Comparison of ENCODE assay signal across 1 cellular context in genomic region chr16:29962344-29962994, GRCh38.
TF ChIP-seq lines count a peak whose summit lies in the region.

No MANE protein-coding gene starts in this region.

TF ChIP-seq in K562, 482 proteins besides CTCF, POLR2A, EP300 and RAD21:
- no peak for TF ChIP-seq ZKSCAN8 (CRISPR knock-in tag; IDR thresholded peaks at IDR 0.05)
- peak; percentile 64; the same call in 1 of the 2 replicates for TF ChIP-seq TCF15 (CRISPR knock-in tag; IDR thresholded peaks at IDR 0.05)
- TF ChIP-seq EHMT2 (IDR thresholded peaks at IDR 0.05) = no peak
- no peak for TF ChIP-seq ZNF778 (CRISPR knock-in tag; IDR thresholded peaks at IDR 0.05)
- TF ChIP-seq OTX1 (CRISPR knock-in tag; IDR thresholded peaks at IDR 0.05) = 0 out of 2 replicates have a peak, but pooled peaks have one; percentile 39
- no peak for TF ChIP-seq FOSL1 (tag; conservative IDR thresholded peaks at IDR 0.05)
- peak; percentile 69; the same call in 1 of the 2 replicates for TF ChIP-seq PHB (CRISPR knock-in tag; IDR thresholded peaks at IDR 0.05)
- TF ChIP-seq ZFP36 (IDR thresholded peaks at IDR 0.05; ENCODE audit: low read depth, low read length, partially characterized antibody) = peak; percentile 24
- TF ChIP-seq TBP (optimal IDR thresholded peaks at IDR 0.05; ENCODE audit: low read depth, low read length) = peak; percentile 8
- peak; percentile 17 for TF ChIP-seq SAP30 (IDR thresholded peaks at IDR 0.05; ENCODE audit: borderline replicate concordance, insufficient read depth, low read depth, low read length, poor library complexity, severe bottlenecking)
- 0 out of 2 replicates have a peak, but pooled peaks have one; percentile 2 for TF ChIP-seq SPI1 (IDR thresholded peaks at IDR 0.05; ENCODE audit: borderline replicate concordance, low read depth, low read length)
- TF ChIP-seq SMAD1 (IDR thresholded peaks at IDR 0.05; ENCODE audit: low read depth, low read length, partially characterized antibody) = no peak
- TF ChIP-seq STAT6 (CRISPR knock-in tag; IDR thresholded peaks at IDR 0.05) = no peak
- peak; percentile 62; the same call in 1 of the 2 replicates for TF ChIP-seq ARID4B (CRISPR knock-in tag; IDR thresholded peaks at IDR 0.05)
- TF ChIP-seq HNRNPUL1 (IDR thresholded peaks at IDR 0.05; ENCODE audit: low read length) = no peak
- peak; percentile 8; the same call in 1 of the 2 replicates for TF ChIP-seq ZFX (CRISPR knock-in tag; IDR thresholded peaks at IDR 0.05)
- TF ChIP-seq MBD2 (IDR thresholded peaks at IDR 0.05; ENCODE audit: borderline replicate concordance, low read depth) = 0 out of 2 replicates have a peak, but pooled peaks have one; percentile 12
- no peak for TF ChIP-seq HOMEZ (CRISPR knock-in tag; IDR thresholded peaks at IDR 0.05)
- TF ChIP-seq FOXA3 (CRISPR knock-in tag; conservative IDR thresholded peaks at IDR 0.05 in 1 of 2, IDR thresholded peaks at IDR 0.05 in 1 of 2) = no peak
- TF ChIP-seq ZNF449 (CRISPR knock-in tag; IDR thresholded peaks at IDR 0.05) = 0 out of 2 replicates have a peak, but pooled peaks have one; percentile 42
- TF ChIP-seq FOXK2 (conservative IDR thresholded peaks at IDR 0.05 in 1 of 2, IDR thresholded peaks at IDR 0.05 in 1 of 2; ENCODE audit: low read depth in 2 of 2) = 0 out of 4 replicates have a peak, but pooled peaks of 1 of the 2 experiments have one; percentile 22
- TF ChIP-seq ZNF76 (CRISPR knock-in tag; IDR thresholded peaks at IDR 0.05; ENCODE audit: borderline replicate concordance) = 0 out of 2 replicates have a peak, but pooled peaks have one; percentile 19
- no peak for TF ChIP-seq NR4A1 (CRISPR knock-in tag; IDR thresholded peaks at IDR 0.05)
- no peak for TF ChIP-seq NR4A1 (tag; IDR thresholded peaks at IDR 0.05)
- no peak for TF ChIP-seq ZBTB34 (CRISPR knock-in tag; IDR thresholded peaks at IDR 0.05)
- TF ChIP-seq ZNF324 (CRISPR knock-in tag; IDR thresholded peaks at IDR 0.05) = no peak
